8 cellular contexts compared by ENCODE assay signal in genomic region chr1:153532769-153533599, GRCh38. TPM values are rescaled to one million over a fixed set of nuclear protein-coding genes. Genes with fewer than 3 reads are reported as not detected.
DNase-seq lines count a peak whose midpoint lies in the region; ATAC-seq and TF ChIP-seq lines count a peak whose summit lies in the region.

No MANE protein-coding gene starts in this region.

- peaks cover 49% of the 10 kb centered on the region for H3K36me3 Mint-ChIP-seq in effector memory CD8-positive, alpha-beta T cell (ENCODE audit: insufficient read depth)

- TF ChIP-seq CTCF in AG04449 (IDR thresholded peaks at IDR 0.05; ENCODE audit: insufficient read depth, low read length, missing control alignments), result peak; percentile 99

- H3K27ac Mint-ChIP-seq in effector memory CD8-positive, alpha-beta T cell, result peak overlapping the region; percentile 91 to 95

- CTCF ChIA-PET in AG04449 (lab: Yijun Ruan, JAX), result interaction anchor here (0.6 to 14.8 kb wide), 38 partner anchors 8 to 460 kb away, joined by 3 to 333 read pairs (median 6); partner anchors contain the start of genes CHTOP, ILF2, RAB13 and S100A1

- H3K27me3 Mint-ChIP-seq in effector memory CD8-positive, alpha-beta T cell, result no peaks in the 10 kb centered on the region

- no peak for DNase-seq in AG04449 (ENCODE audit: low read depth, low spot score)
- peak; percentile 88 for DNase-seq in HCEC 1CT
- DNase-seq in NCI-H82 treated with DMSO at 0.1 percent for 48 hours (lab: John Stamatoyannopoulos, UW; ENCODE audit: unreplicated experiment), result peak; percentile 80
- peak; percentile 47 to 77 (median 60) for DNase-seq in activated CD8-positive, alpha-beta memory T cell treated with anti-CD3 and anti-CD28 coated beads for 48 hours (ENCODE audit: low read depth in 2 of 3, low spot score in 2 of 3)
- peak; percentile 69 to 77 (median 74) for DNase-seq in effector memory CD8-positive, alpha-beta T cell
- peak; percentile 78 to 90 for DNase-seq in lung microvascular endothelial cell (ENCODE audit: low read depth in 2 of 2)
- DNase-seq in stimulated activated CD4-positive, alpha-beta T cell treated with anti-CD3 and anti-CD28 coated beads, Interleukin-4, amount 100 ng/mL, for 24 hours, result peak; percentile 80

- POLR2A ChIA-PET in AG04449 (lab: Yijun Ruan, JAX), result interaction anchor here (0.5 to 5.5 kb wide), 17 partner anchors 12 to 101 kb away, joined by 3 to 128 read pairs (median 6); partner anchors contain the start of genes CHTOP, S100A13, S100A16 and S100A2

- peak overlapping the region; percentile 99 for H3K4me3 ChIP-seq in AG04449 (ENCODE audit: low read depth, low read length)

- no peaks in the 10 kb centered on the region for H3K9me3 Mint-ChIP-seq in effector memory CD8-positive, alpha-beta T cell

- H3K4me1 Mint-ChIP-seq in effector memory CD8-positive, alpha-beta T cell (ENCODE audit: low read depth in 2 of 2), result peaks cover 51 to 57% of the 10 kb centered on the region in 2 donors

- ATAC-seq in effector memory CD8-positive, alpha-beta T cell (replicated peaks), result peak; percentile 10
- no peak for ATAC-seq in GM21723 (IDR thresholded peaks at IDR 0.05; ENCODE audit: unreplicated experiment)

- peak overlapping the region; percentile 88 to 92 for H3K4me3 Mint-ChIP-seq in effector memory CD8-positive, alpha-beta T cell

RNA-seq across cellular contexts. Expression of gene S100A6, which starts 2.8 kb away (rescaled TPM):
- 524 and 1,217 TPM in 2 replicates for total RNA-seq in lung microvascular endothelial cell

RNA-seq across cellular contexts. Expression of gene S100A5, which starts 7.8 kb away (rescaled TPM):
- not detected in 2 replicates for total RNA-seq in lung microvascular endothelial cell

RNA-seq across cellular contexts. Expression of gene S100A4, which starts 12.6 kb away (rescaled TPM):
- 0.60 and 5.4 TPM in 2 replicates for total RNA-seq in lung microvascular endothelial cell

RNA-seq across cellular contexts. Expression of gene S100A3, which starts 16.1 kb away (rescaled TPM):
- 0.20 and 2.8 TPM in 2 replicates for total RNA-seq in lung microvascular endothelial cell

RNA-seq across cellular contexts. Expression of gene S100A2, which starts 32.7 kb away (rescaled TPM):
- 0.79 and 1.7 TPM in 2 replicates for total RNA-seq in lung microvascular endothelial cell
